In the genomic region with DNA sequence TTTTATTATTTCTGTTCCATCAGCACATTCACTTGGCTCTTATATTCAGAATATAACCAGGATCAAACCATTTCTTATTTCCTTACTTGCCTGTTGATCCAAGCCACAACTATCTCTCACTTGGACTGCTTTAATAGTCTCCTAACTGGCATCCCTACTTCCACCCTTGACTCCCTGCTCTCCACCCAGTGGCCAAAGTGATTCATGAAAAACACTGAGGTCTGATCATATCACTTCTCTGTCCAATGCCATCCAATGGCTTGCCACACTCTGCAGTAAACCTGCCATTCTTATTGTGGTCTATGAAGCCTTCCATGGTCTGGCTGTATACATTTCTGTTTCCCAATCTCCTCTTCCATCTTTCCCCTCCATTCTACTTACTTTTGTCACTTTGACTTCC, we compare ENCODE assay signal across 2 cellular contexts.
TF ChIP-seq lines count a peak whose summit lies in the region.

No MANE protein-coding gene starts in this region.

TF ChIP-seq in GM23338, 12 proteins besides CTCF, POLR2A, EP300 and RAD21 (continued from another document):
- TF ChIP-seq, protein P1, sequence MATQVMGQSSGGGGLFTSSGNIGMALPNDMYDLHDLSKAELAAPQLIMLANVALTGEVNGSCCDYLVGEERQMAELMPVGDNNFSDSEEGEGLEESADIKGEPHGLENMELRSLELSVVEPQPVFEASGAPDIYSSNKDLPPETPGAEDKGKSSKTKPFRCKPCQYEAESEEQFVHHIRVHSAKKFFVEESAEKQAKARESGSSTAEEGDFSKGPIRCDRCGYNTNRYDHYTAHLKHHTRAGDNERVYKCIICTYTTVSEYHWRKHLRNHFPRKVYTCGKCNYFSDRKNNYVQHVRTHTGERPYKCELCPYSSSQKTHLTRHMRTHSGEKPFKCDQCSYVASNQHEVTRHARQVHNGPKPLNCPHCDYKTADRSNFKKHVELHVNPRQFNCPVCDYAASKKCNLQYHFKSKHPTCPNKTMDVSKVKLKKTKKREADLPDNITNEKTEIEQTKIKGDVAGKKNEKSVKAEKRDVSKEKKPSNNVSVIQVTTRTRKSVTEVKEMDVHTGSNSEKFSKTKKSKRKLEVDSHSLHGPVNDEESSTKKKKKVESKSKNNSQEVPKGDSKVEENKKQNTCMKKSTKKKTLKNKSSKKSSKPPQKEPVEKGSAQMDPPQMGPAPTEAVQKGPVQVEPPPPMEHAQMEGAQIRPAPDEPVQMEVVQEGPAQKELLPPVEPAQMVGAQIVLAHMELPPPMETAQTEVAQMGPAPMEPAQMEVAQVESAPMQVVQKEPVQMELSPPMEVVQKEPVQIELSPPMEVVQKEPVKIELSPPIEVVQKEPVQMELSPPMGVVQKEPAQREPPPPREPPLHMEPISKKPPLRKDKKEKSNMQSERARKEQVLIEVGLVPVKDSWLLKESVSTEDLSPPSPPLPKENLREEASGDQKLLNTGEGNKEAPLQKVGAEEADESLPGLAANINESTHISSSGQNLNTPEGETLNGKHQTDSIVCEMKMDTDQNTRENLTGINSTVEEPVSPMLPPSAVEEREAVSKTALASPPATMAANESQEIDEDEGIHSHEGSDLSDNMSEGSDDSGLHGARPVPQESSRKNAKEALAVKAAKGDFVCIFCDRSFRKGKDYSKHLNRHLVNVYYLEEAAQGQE (IDR thresholded peaks at IDR 0.05; ENCODE audit: unreplicated experiment) = no peak
- TF ChIP-seq JUNB (IDR thresholded peaks at IDR 0.05; ENCODE audit: unreplicated experiment) (no peak), NANOG (IDR thresholded peaks at IDR 0.05; ENCODE audit: borderline replicate concordance) (no peak), CREB1 (CRISPR knock-in tag; IDR thresholded peaks at IDR 0.05; ENCODE audit: low read depth) (no peak), ZNF331 (CRISPR knock-in tag; IDR thresholded peaks at IDR 0.05; ENCODE audit: low read depth) (no peak), POLR2AphosphoS5 (IDR thresholded peaks at IDR 0.05; ENCODE audit: low read depth) (no peak), EZH2 (IDR thresholded peaks at IDR 0.05; ENCODE audit: low read depth, unreplicated experiment) (no peak)
TF ChIP-seq in GM23338: peak in this region for 0.

TF ChIP-seq in WTC11, 78 proteins besides CTCF, POLR2A, EP300 and RAD21 (continued from another document):
- TF ChIP-seq, protein P2, sequence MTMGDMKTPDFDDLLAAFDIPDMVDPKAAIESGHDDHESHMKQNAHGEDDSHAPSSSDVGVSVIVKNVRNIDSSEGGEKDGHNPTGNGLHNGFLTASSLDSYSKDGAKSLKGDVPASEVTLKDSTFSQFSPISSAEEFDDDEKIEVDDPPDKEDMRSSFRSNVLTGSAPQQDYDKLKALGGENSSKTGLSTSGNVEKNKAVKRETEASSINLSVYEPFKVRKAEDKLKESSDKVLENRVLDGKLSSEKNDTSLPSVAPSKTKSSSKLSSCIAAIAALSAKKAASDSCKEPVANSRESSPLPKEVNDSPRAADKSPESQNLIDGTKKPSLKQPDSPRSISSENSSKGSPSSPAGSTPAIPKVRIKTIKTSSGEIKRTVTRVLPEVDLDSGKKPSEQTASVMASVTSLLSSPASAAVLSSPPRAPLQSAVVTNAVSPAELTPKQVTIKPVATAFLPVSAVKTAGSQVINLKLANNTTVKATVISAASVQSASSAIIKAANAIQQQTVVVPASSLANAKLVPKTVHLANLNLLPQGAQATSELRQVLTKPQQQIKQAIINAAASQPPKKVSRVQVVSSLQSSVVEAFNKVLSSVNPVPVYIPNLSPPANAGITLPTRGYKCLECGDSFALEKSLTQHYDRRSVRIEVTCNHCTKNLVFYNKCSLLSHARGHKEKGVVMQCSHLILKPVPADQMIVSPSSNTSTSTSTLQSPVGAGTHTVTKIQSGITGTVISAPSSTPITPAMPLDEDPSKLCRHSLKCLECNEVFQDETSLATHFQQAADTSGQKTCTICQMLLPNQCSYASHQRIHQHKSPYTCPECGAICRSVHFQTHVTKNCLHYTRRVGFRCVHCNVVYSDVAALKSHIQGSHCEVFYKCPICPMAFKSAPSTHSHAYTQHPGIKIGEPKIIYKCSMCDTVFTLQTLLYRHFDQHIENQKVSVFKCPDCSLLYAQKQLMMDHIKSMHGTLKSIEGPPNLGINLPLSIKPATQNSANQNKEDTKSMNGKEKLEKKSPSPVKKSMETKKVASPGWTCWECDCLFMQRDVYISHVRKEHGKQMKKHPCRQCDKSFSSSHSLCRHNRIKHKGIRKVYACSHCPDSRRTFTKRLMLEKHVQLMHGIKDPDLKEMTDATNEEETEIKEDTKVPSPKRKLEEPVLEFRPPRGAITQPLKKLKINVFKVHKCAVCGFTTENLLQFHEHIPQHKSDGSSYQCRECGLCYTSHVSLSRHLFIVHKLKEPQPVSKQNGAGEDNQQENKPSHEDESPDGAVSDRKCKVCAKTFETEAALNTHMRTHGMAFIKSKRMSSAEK (CRISPR knock-in tag; IDR thresholded peaks at IDR 0.05; ENCODE audit: borderline replicate concordance) = no peak
- TF ChIP-seq, protein P3, sequence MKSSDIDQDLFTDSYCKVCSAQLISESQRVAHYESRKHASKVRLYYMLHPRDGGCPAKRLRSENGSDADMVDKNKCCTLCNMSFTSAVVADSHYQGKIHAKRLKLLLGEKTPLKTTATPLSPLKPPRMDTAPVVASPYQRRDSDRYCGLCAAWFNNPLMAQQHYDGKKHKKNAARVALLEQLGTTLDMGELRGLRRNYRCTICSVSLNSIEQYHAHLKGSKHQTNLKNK (CRISPR knock-in tag; IDR thresholded peaks at IDR 0.05) = no peak
- TF ChIP-seq OVOL2 (CRISPR knock-in tag; IDR thresholded peaks at IDR 0.05; ENCODE audit: borderline replicate concordance) = no peak
- no peak for TF ChIP-seq FOXJ3 (CRISPR knock-in tag; IDR thresholded peaks at IDR 0.05; ENCODE audit: borderline replicate concordance)
- TF ChIP-seq TEAD1 (CRISPR knock-in tag; IDR thresholded peaks at IDR 0.05) = no peak
- TF ChIP-seq, protein P4, sequence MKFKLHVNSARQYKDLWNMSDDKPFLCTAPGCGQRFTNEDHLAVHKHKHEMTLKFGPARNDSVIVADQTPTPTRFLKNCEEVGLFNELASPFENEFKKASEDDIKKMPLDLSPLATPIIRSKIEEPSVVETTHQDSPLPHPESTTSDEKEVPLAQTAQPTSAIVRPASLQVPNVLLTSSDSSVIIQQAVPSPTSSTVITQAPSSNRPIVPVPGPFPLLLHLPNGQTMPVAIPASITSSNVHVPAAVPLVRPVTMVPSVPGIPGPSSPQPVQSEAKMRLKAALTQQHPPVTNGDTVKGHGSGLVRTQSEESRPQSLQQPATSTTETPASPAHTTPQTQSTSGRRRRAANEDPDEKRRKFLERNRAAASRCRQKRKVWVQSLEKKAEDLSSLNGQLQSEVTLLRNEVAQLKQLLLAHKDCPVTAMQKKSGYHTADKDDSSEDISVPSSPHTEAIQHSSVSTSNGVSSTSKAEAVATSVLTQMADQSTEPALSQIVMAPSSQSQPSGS (CRISPR knock-in tag; IDR thresholded peaks at IDR 0.05; ENCODE audit: borderline replicate concordance, low read depth) = no peak
- TF ChIP-seq ZNF423 (CRISPR knock-in tag; IDR thresholded peaks at IDR 0.05) = no peak
- TF ChIP-seq, protein P5, sequence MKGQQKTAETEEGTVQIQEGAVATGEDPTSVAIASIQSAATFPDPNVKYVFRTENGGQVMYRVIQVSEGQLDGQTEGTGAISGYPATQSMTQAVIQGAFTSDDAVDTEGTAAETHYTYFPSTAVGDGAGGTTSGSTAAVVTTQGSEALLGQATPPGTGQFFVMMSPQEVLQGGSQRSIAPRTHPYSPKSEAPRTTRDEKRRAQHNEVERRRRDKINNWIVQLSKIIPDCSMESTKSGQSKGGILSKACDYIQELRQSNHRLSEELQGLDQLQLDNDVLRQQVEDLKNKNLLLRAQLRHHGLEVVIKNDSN (CRISPR knock-in tag; IDR thresholded peaks at IDR 0.05) = no peak
- no peak for TF ChIP-seq HMGA2 (CRISPR knock-in tag; IDR thresholded peaks at IDR 0.05)
- TF ChIP-seq, protein P6, sequence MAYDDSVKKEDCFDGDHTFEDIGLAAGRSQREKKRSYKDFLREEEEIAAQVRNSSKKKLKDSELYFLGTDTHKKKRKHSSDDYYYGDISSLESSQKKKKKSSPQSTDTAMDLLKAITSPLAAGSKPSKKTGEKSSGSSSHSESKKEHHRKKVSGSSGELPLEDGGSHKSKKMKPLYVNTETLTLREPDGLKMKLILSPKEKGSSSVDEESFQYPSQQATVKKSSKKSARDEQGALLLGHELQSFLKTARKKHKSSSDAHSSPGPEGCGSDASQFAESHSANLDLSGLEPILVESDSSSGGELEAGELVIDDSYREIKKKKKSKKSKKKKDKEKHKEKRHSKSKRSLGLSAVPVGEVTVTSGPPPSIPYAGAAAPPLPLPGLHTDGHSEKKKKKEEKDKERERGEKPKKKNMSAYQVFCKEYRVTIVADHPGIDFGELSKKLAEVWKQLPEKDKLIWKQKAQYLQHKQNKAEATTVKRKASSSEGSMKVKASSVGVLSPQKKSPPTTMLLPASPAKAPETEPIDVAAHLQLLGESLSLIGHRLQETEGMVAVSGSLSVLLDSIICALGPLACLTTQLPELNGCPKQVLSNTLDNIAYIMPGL (CRISPR knock-in tag; IDR thresholded peaks at IDR 0.05) = no peak
- TF ChIP-seq, protein P7, sequence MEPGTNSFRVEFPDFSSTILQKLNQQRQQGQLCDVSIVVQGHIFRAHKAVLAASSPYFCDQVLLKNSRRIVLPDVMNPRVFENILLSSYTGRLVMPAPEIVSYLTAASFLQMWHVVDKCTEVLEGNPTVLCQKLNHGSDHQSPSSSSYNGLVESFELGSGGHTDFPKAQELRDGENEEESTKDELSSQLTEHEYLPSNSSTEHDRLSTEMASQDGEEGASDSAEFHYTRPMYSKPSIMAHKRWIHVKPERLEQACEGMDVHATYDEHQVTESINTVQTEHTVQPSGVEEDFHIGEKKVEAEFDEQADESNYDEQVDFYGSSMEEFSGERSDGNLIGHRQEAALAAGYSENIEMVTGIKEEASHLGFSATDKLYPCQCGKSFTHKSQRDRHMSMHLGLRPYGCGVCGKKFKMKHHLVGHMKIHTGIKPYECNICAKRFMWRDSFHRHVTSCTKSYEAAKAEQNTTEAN (CRISPR knock-in tag; IDR thresholded peaks at IDR 0.05) = no peak
- TF ChIP-seq FOXP1 (CRISPR knock-in tag; IDR thresholded peaks at IDR 0.05; ENCODE audit: borderline replicate concordance) = no peak
- no peak for TF ChIP-seq NR1H2 (CRISPR knock-in tag; IDR thresholded peaks at IDR 0.05)
- TF ChIP-seq, protein P8, sequence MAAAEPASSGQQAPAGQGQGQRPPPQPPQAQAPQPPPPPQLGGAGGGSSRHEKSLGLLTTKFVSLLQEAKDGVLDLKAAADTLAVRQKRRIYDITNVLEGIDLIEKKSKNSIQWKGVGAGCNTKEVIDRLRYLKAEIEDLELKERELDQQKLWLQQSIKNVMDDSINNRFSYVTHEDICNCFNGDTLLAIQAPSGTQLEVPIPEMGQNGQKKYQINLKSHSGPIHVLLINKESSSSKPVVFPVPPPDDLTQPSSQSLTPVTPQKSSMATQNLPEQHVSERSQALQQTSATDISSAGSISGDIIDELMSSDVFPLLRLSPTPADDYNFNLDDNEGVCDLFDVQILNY (CRISPR knock-in tag; IDR thresholded peaks at IDR 0.05) = no peak
- TF ChIP-seq FOXK1 (CRISPR knock-in tag; IDR thresholded peaks at IDR 0.05) = no peak
- TF ChIP-seq, protein P9, sequence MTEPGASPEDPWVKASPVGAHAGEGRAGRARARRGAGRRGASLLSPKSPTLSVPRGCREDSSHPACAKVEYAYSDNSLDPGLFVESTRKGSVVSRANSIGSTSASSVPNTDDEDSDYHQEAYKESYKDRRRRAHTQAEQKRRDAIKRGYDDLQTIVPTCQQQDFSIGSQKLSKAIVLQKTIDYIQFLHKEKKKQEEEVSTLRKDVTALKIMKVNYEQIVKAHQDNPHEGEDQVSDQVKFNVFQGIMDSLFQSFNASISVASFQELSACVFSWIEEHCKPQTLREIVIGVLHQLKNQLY (CRISPR knock-in tag; IDR thresholded peaks at IDR 0.05) = no peak
